13 cellular contexts compared by ENCODE assay signal in the genomic region with DNA sequence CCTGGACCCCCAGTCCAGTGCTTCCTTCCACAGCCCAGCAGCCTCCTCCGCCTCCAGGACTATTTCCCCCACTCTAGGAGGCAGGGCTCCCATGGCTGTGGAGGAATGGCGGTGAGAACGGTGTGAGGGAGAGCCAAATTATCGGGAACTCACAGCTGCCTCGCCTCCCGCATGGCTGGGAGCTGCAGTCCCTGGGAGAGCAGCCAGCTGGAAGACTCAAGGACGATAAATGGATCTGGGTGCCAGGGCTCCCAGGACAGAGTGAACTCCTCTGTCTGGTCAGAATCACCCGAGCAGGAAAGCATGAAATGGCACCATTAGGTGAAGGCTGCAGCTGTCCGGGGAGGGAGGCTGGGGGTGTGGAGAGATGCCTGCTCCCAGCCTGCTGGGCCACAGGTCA. TPM values are rescaled to one million over a fixed set of nuclear protein-coding genes. Genes with fewer than 3 reads are reported as not detected.
A peak's percentile ranks its signal among the peaks of the same experiment; 100 is the strongest.
DNase-seq lines count a peak whose midpoint lies in the region; ATAC-seq, FAIRE-seq and TF ChIP-seq lines count a peak whose summit lies in the region.
"Not testable (repeated sequence)": the region's sequence is repeated elsewhere in the genome, so short reads cannot be mapped to it uniquely, and the experiment has no call there.
"Had no signal": no experiment of that assay in that cellular context is flagged by ENCODE, and none has a peak within 500 bp of the region (broad histone marks: within the 10 kb centered on the region; RNA-seq: fewer than 3 reads in every experiment).

No MANE protein-coding gene starts in this region.

- H3K36me3 ChIP-seq in heart left ventricle, pancreas: not testable (repeated sequence)

- not testable (repeated sequence) for TF ChIP-seq CTCF in heart left ventricle (IDR thresholded peaks at IDR 0.05); pancreas (IDR thresholded peaks at IDR 0.05)

- H3K4me3 ChIP-seq in heart left ventricle; right cardiac atrium (ENCODE audit: low read length); pancreas: not testable (repeated sequence)

- TF ChIP-seq POLR2A in heart left ventricle (IDR thresholded peaks at IDR 0.05) = not testable (repeated sequence)

- peak; percentile 85 for ATAC-seq in Right ventricle myocardium inferior
- peak; percentile 79 to 86 (median 86) for ATAC-seq in heart left ventricle
- ATAC-seq in left cardiac atrium = peak; percentile 70 to 77
- peak; percentile 77 to 82 for ATAC-seq in right cardiac atrium
- peak; percentile 90 to 91 (median 91) for ATAC-seq in pancreas

- H3K27me3 ChIP-seq in heart left ventricle; right cardiac atrium (ENCODE audit: control insufficient read depth, insufficient read depth); pancreas: not testable (repeated sequence)

- not testable (repeated sequence) for H3K27ac ChIP-seq in heart left ventricle; right cardiac atrium (ENCODE audit: low read length); pancreas

- intact Hi-C loops in Right ventricle myocardium inferior (cut with DNase I); heart left ventricle (cut with DNase I); left cardiac atrium (cut with DNase I); right cardiac atrium (cut with DNase I); pancreas (cut with DNase I): not testable (repeated sequence)

- not testable (repeated sequence) for FAIRE-seq in pancreas (lab: Jason Lieb, UNC)

- WGBS in heart left ventricle, 4 donors = no CpG with 5 or more reads among the region's 9 CpGs
- no CpG with 5 or more reads among the region's 9 CpGs for WGBS in right cardiac atrium
- no CpG with 5 or more reads among the region's 9 CpGs for WGBS in pancreas, 2 donors

- H3K9me3 ChIP-seq in heart left ventricle; right cardiac atrium (ENCODE audit: control insufficient read depth, low read length); pancreas: not testable (repeated sequence)

- not testable (repeated sequence) for H3K4me1 ChIP-seq in heart left ventricle; right cardiac atrium (ENCODE audit: control insufficient read depth, insufficient read depth, low read length); pancreas

- not testable (repeated sequence) for DNase-seq in Right ventricle myocardium inferior (ENCODE audit: missing footprints); heart left ventricle; left cardiac atrium; right cardiac atrium; pancreas

RNA-seq across cellular contexts. Expression of a gene that starts 32.6 kb away (rescaled TPM):
- total RNA-seq in Right ventricle myocardium inferior = 0.65 TPM
- 1 to 10 TPM in 1 of 9 donors, under 1 TPM in 6, not detected in 2; 0.28 to 2.2 (median 0.56) TPM for total RNA-seq in heart left ventricle
- polyA plus RNA-seq in heart left ventricle = under 1 TPM; 0.07 to 0.30 TPM
- total RNA-seq in left cardiac atrium = 1 to 10 TPM; 1.1 to 1.4 TPM
- 1 to 10 TPM in 3 of 4 donors, not detected in 1; 1.8 to 2.6 (median 1.8) TPM for total RNA-seq in right cardiac atrium
- 0.32 TPM for polyA plus RNA-seq in right cardiac atrium
- total RNA-seq in pancreas = under 1 TPM in 4 of 6 donors, not detected in 2; 0.19 to 0.95 (median 0.78) TPM
- polyA plus RNA-seq in pancreas = under 1 TPM; 0.21 to 0.53 TPM
- total RNA-seq: A673; CD4-positive, CD25-positive, alpha-beta regulatory T cell; CD8-positive, alpha-beta memory T cell; G401; GM12878 had no signal
- polyA plus RNA-seq: AG04450; CD14-positive monocyte; CD4-positive, alpha-beta memory T cell; CD4-positive, CD25-positive, alpha-beta regulatory T cell; CD8-positive, alpha-beta memory T cell; GM12878 had no signal
